ENCODE assay signal across 23 cellular contexts in genomic region chr7:115953554-115954248, GRCh38.
"Had no signal": no experiment of that assay in that cellular context is flagged by ENCODE, and none has a peak within 500 bp of the region (broad histone marks: within the 10 kb centered on the region; RNA-seq: fewer than 3 reads in every experiment).

No MANE protein-coding gene starts in this region.

- H3K27ac ChIP-seq: gastroesophageal sphincter, sigmoid colon, thoracic aorta had no signal

- H3K36me3 ChIP-seq: gastroesophageal sphincter, sigmoid colon, thoracic aorta had no signal

- H3K4me1 ChIP-seq: gastroesophageal sphincter, sigmoid colon had no signal

- H3K9me3 ChIP-seq: gastroesophageal sphincter, mucosa of descending colon, sigmoid colon, thoracic aorta had no signal

- H3K27me3 ChIP-seq: gastroesophageal sphincter, sigmoid colon had no signal

- ATAC-seq: effector memory CD8-positive, alpha-beta T cell; gastroesophageal sphincter; left cardiac atrium; left ventricle myocardium superior; mucosa of descending colon had no signal

- DNase-seq: activated CD4-positive, alpha-beta memory T cell treated with anti-CD3 and anti-CD28 coated beads, Interleukin-2, amount 10 ng/mL, durations not matched to agents 7 days and 5 days; activated CD4-positive, alpha-beta T cell treated with anti-CD3 and anti-CD28 coated beads for 1 hour; activated CD4-positive, alpha-beta T cell treated with anti-CD3 and anti-CD28 coated beads, Interleukin-2, amount 10 ng/mL, durations not matched to agents 7 days and 5 days; activated CD8-positive, alpha-beta memory T cell treated with anti-CD3 and anti-CD28 coated beads, Interleukin-2, amount 50 U/mL, for 48 hours; activated gamma-delta T cell treated with Interleukin-2 at 50 U/mL for 16 hours; activated naive CD4-positive, alpha-beta T cell treated with anti-CD3 and anti-CD28 coated beads, Interleukin-2, amount 50 U/mL, for 16 hours; activated T-cell treated with anti-CD3 and anti-CD28 coated beads, Interleukin-2, amount 50 U/mL, for 24 hours; amniotic stem cell; caudate nucleus; cortex of kidney; effector memory CD8-positive, alpha-beta T cell; erythroblast; head of caudate nucleus; hippocampal formation; left cardiac atrium; left ventricle myocardium superior; mucosa of descending colon; sigmoid colon; small intestine; stimulated activated CD4-positive, alpha-beta T cell treated with anti-CD3 and anti-CD28 coated beads, Interleukin-4, amount 100 ng/mL, for 24 hours; trophoblast cell had no signal

- H3K4me3 ChIP-seq: gastroesophageal sphincter, mucosa of descending colon, sigmoid colon, thoracic aorta had no signal
